Comparison of ENCODE assay signal across 16 cellular contexts in the genomic region with DNA sequence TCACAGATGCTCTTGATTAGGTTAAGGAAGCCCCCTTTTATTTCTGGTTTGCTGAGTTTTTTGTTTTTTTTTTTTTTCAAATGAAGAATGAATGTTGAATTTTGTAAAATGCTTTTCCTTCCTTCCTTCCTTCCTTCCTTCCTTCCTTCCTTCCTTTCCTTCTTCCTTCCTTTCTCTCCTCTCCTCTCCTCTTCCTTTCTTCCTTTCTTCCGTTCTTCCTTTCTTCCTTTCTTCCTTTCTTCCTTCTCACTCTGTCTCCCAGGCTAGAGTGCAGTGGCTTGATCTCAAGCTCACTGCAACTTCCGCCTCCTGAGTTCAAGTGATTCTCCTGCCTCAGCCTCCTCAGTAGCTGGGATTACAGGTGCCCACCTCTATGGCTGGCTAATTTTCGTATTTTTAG.
A peak's percentile ranks its signal among the peaks of the same experiment; 100 is the strongest.
DNase-seq lines count a peak whose midpoint lies in the region; ATAC-seq and TF ChIP-seq lines count a peak whose summit lies in the region.
"Had no signal": no experiment of that assay in that cellular context is flagged by ENCODE, and none has a peak within 500 bp of the region (broad histone marks: within the 10 kb centered on the region; RNA-seq: fewer than 3 reads in every experiment).

No MANE protein-coding gene starts in this region.

- 0 out of 2 replicates have a peak overlapping the region, but pooled peaks have one; percentile 2 for H3K4me2 ChIP-seq in OCI-LY3 (ENCODE audit: low read length)

- H3K4me3 Mint-ChIP-seq in chondrocyte (ENCODE audit: unreplicated experiment) = no peak overlapping the region
- peak overlapping the region; percentile 17 for H3K4me3 Mint-ChIP-seq in natural killer cell treated with Interleukin-12 subunit alpha and Interleukin-12 subunit beta and Interleukin-15 and Interleukin-18, amount 100 ng/mL, for 72 hours
- no peak overlapping the region for H3K4me3 Mint-ChIP-seq in activated CD4-positive, alpha-beta memory T cell treated with anti-CD3 and anti-CD28 coated beads, Interleukin-2, amount 10 ng/mL, durations not matched to agents 7 days and 5 days
- H3K4me3 Mint-ChIP-seq: H9 had no signal

- no peaks in the 10 kb centered on the region for H3K36me3 Mint-ChIP-seq in chondrocyte (ENCODE audit: low read depth)
- H3K36me3 Mint-ChIP-seq in natural killer cell treated with Interleukin-12 subunit alpha and Interleukin-12 subunit beta and Interleukin-15 and Interleukin-18, amount 100 ng/mL, for 72 hours = peaks cover 5% of the 10 kb centered on the region
- H3K36me3 Mint-ChIP-seq in activated CD4-positive, alpha-beta memory T cell treated with anti-CD3 and anti-CD28 coated beads, Interleukin-2, amount 10 ng/mL, durations not matched to agents 7 days and 5 days (ENCODE audit: low read depth) = peaks cover 27% of the 10 kb centered on the region

- H3K9me3 ChIP-seq in A673 (ENCODE audit: low read depth, low read length, poor library complexity, severe bottlenecking) (peaks cover 14% of the 10 kb centered on the region), OCI-LY3 (ENCODE audit: insufficient read depth, low read length) (peaks cover 16% of the 10 kb centered on the region; the same call in 1 of the 2 replicates), ascending aorta (peaks cover 0 to 6% of the 10 kb centered on the region in 2 donors)
- H3K9me3 ChIP-seq: BE2C had no signal

- peaks cover 42% of the 10 kb centered on the region for H4K20me1 ChIP-seq in OCI-LY3 (ENCODE audit: insufficient read depth, low read length)

- peaks cover 61% of the 10 kb centered on the region for H3K79me2 ChIP-seq in OCI-LY3 (ENCODE audit: low read length)

- peaks cover 54% of the 10 kb centered on the region for H3K4me1 Mint-ChIP-seq in chondrocyte (ENCODE audit: low read depth)
- peaks cover 57 to 64% of the 10 kb centered on the region in 2 donors for H3K4me1 Mint-ChIP-seq in natural killer cell treated with Interleukin-12 subunit alpha and Interleukin-12 subunit beta and Interleukin-15 and Interleukin-18, amount 100 ng/mL, for 72 hours (ENCODE audit: low read depth in 2 of 2)
- peaks cover 18% of the 10 kb centered on the region for H3K4me1 Mint-ChIP-seq in activated CD4-positive, alpha-beta memory T cell treated with anti-CD3 and anti-CD28 coated beads, Interleukin-2, amount 10 ng/mL, durations not matched to agents 7 days and 5 days

- TF ChIP-seq CTCF in A673 (conservative IDR thresholded peaks at IDR 0.05; ENCODE audit: low read depth, low read length) (no peak), OCI-LY3 (IDR thresholded peaks at IDR 0.05; ENCODE audit: low read depth, low read length) (no peak), chondrocyte (IDR thresholded peaks at IDR 0.05) (no peak), ascending aorta (IDR thresholded peaks at IDR 0.05) (no peak)

- peak overlapping the region; percentile 86 for H3K27ac Mint-ChIP-seq in chondrocyte (ENCODE audit: unreplicated experiment)
- H3K27ac Mint-ChIP-seq in natural killer cell treated with Interleukin-12 subunit alpha and Interleukin-12 subunit beta and Interleukin-15 and Interleukin-18, amount 100 ng/mL, for 72 hours = peak overlapping the region in 1 of 2 donors; percentile 21
- no peak overlapping the region for H3K27ac Mint-ChIP-seq in activated CD4-positive, alpha-beta memory T cell treated with anti-CD3 and anti-CD28 coated beads, Interleukin-2, amount 10 ng/mL, durations not matched to agents 7 days and 5 days

- peaks cover 47% of the 10 kb centered on the region for H3K4me1 ChIP-seq in A673 (ENCODE audit: insufficient read depth, low read length, poor library complexity, severe bottlenecking)
- H3K4me1 ChIP-seq in OCI-LY3 (ENCODE audit: low read length) = peaks cover 17% of the 10 kb centered on the region
- H3K4me1 ChIP-seq in ascending aorta = peaks cover 0 to 5% of the 10 kb centered on the region in 2 donors
- H3K4me1 ChIP-seq: BE2C had no signal

- POLR2A ChIA-PET in A673 (lab: Charles Lee; ENCODE audit: low non-redundant PET) = no interaction called here
- POLR2A ChIA-PET in activated CD4-positive, alpha-beta memory T cell treated with anti-CD3 and anti-CD28 coated beads, Interleukin-2, amount 10 ng/mL, durations not matched to agents 7 days and 5 days (lab: Charles Lee) = no interaction called here

- ATAC-seq in natural killer cell treated with Interleukin-12 subunit alpha and Interleukin-12 subunit beta and Interleukin-15 and Interleukin-18, amount 100 ng/mL, for 72 hours = no peak
- no peak for ATAC-seq in HG03097 (IDR thresholded peaks at IDR 0.05; ENCODE audit: low FRiP score, unreplicated experiment)
- ATAC-seq: HepG2 had no signal

- H3K27ac ChIP-seq in A673 (ENCODE audit: low read depth, low read length, poor library complexity, severe bottlenecking) (peak overlapping the region; percentile 28), OCI-LY3 (ENCODE audit: low read length) (no peak overlapping the region), ascending aorta (no peak overlapping the region)
- H3K27ac ChIP-seq: C4-2B had no signal

- H3K4me3 ChIP-seq in A673 (ENCODE audit: low read depth, low read length, poor library complexity, severe bottlenecking) = no peak overlapping the region
- H3K4me3 ChIP-seq in OCI-LY3 (ENCODE audit: low read length) = no peak overlapping the region
- H3K4me3 ChIP-seq in ascending aorta = no peak overlapping the region

- DNase-seq in A673 (ENCODE audit: low spot score) (peak; percentile 42), chondrocyte (ENCODE audit: low spot score) (no peak), HT-29 (ENCODE audit: low spot score) (no peak), ascending aorta (ENCODE audit: low spot score in 2 of 2) (no peak)
- DNase-seq in natural killer cell treated with Interleukin-12 subunit alpha and Interleukin-12 subunit beta and Interleukin-15 and Interleukin-18, amount 100 ng/mL, for 72 hours (ENCODE audit: low spot score) = no peak
- DNase-seq in activated CD4-positive, alpha-beta memory T cell treated with anti-CD3 and anti-CD28 coated beads, Interleukin-2, amount 10 ng/mL, durations not matched to agents 7 days and 5 days = no peak
- DNase-seq: BE2C; CD4-positive, alpha-beta memory T cell; DMS79 treated with DMSO at 0.1 percent for 48 hours; EL; GOT3; H9 had no signal

- H3K27me3 ChIP-seq in A673 (replicated peaks; ENCODE audit: insufficient read depth, low read depth, low read length, poor library complexity) (no peaks in the 10 kb centered on the region), OCI-LY3 (ENCODE audit: low read depth, low read length) (no peaks in the 10 kb centered on the region), ascending aorta (no peaks in the 10 kb centered on the region)
- H3K27me3 ChIP-seq: BE2C had no signal

- H2AFZ ChIP-seq in OCI-LY3 (ENCODE audit: low read depth, low read length) = no peak overlapping the region

- intact Hi-C loops in A673 (cut with micrococcal nuclease; ENCODE audit: unreplicated experiment) = no loop called here
- intact Hi-C loops in ascending aorta (cut with DNase I) = no loop called here

- no peak overlapping the region for H3K9ac ChIP-seq in OCI-LY3 (ENCODE audit: low read length)

- H3K27me3 Mint-ChIP-seq in chondrocyte (ENCODE audit: low read depth) = no peaks in the 10 kb centered on the region
- no peaks in the 10 kb centered on the region for H3K27me3 Mint-ChIP-seq in natural killer cell treated with Interleukin-12 subunit alpha and Interleukin-12 subunit beta and Interleukin-15 and Interleukin-18, amount 100 ng/mL, for 72 hours
- H3K27me3 Mint-ChIP-seq in activated CD4-positive, alpha-beta memory T cell treated with anti-CD3 and anti-CD28 coated beads, Interleukin-2, amount 10 ng/mL, durations not matched to agents 7 days and 5 days = no peaks in the 10 kb centered on the region
- H3K27me3 Mint-ChIP-seq: CD4-positive, alpha-beta memory T cell had no signal

- peaks cover 10% of the 10 kb centered on the region for H3K9me3 Mint-ChIP-seq in chondrocyte (ENCODE audit: low read depth)
- no peaks in the 10 kb centered on the region for H3K9me3 Mint-ChIP-seq in natural killer cell treated with Interleukin-12 subunit alpha and Interleukin-12 subunit beta and Interleukin-15 and Interleukin-18, amount 100 ng/mL, for 72 hours
- H3K9me3 Mint-ChIP-seq in activated CD4-positive, alpha-beta memory T cell treated with anti-CD3 and anti-CD28 coated beads, Interleukin-2, amount 10 ng/mL, durations not matched to agents 7 days and 5 days = peaks cover 19% of the 10 kb centered on the region

- no peaks in the 10 kb centered on the region for H3K36me3 ChIP-seq in A673 (ENCODE audit: insufficient read depth, low read length, poor library complexity, severe bottlenecking)
- H3K36me3 ChIP-seq in OCI-LY3 (replicated peaks; ENCODE audit: low read depth, low read length) = peaks cover 15% of the 10 kb centered on the region
- H3K36me3 ChIP-seq in ascending aorta = no peaks in the 10 kb centered on the region
- H3K36me3 ChIP-seq: BE2C had no signal

- no TSS peak for BruUV-seq in A673 (replicated peaks; lab: Mats Ljungman, UMichigan)

- CTCF ChIA-PET in A673 (lab: Charles Lee) = no interaction called here
- CTCF ChIA-PET in activated CD4-positive, alpha-beta memory T cell treated with anti-CD3 and anti-CD28 coated beads, Interleukin-2, amount 10 ng/mL, durations not matched to agents 7 days and 5 days (lab: Charles Lee) = no interaction called here
